ENCODE assay signal across 20 cellular contexts in genomic region chr3:38645601-38646000, GRCh38. TPM values are rescaled to one million over a fixed set of nuclear protein-coding genes. Genes with fewer than 3 reads are reported as not detected.
"Had no signal": no experiment of that assay in that cellular context is flagged by ENCODE, and none has a peak within 500 bp of the region (broad histone marks: within the 10 kb centered on the region; RNA-seq: fewer than 3 reads in every experiment).

No MANE protein-coding gene starts in this region.

- H3K4me3 Mint-ChIP-seq: activated B cell treated with CpG ODN at 0.5 μM for 24 hours; activated naive CD4-positive, alpha-beta T cell treated with anti-CD3 and anti-CD28 coated beads, Interleukin-2, amount 10 ng/mL, durations not matched to agents 7 days and 5 days; stimulated activated naive B cell treated with anti-CD40 and anti-IgM and Interleukin-4, amounts not matched to agents 10 μg/mL and 1 μg/mL and 100 μg/mL, for 72 hours had no signal

- H3K36me3 Mint-ChIP-seq: activated naive CD4-positive, alpha-beta T cell treated with anti-CD3 and anti-CD28 coated beads, Interleukin-2, amount 10 ng/mL, durations not matched to agents 7 days and 5 days; stimulated activated naive B cell treated with anti-CD40 and anti-IgM and Interleukin-4, amounts not matched to agents 10 μg/mL and 1 μg/mL and 100 μg/mL, for 72 hours had no signal

- ATAC-seq: esophagus mucosa; lower lobe of right lung; psoas muscle; stimulated activated naive B cell treated with anti-CD40 and anti-IgM and Interleukin-4, amounts not matched to agents 10 μg/mL and 1 μg/mL and 100 μg/mL, for 72 hours had no signal

- H3K4me3 ChIP-seq: ascending aorta, breast epithelium, dorsolateral prefrontal cortex, lower lobe of right lung, psoas muscle, thyroid gland, uterus had no signal

- H3K36me3 ChIP-seq: ascending aorta, breast epithelium, lower lobe of right lung, thyroid gland, uterus had no signal

- H3K9me3 ChIP-seq: ascending aorta, breast epithelium, lower lobe of right lung, psoas muscle, thyroid gland, uterus had no signal

- H3K27me3 Mint-ChIP-seq: stimulated activated naive B cell treated with anti-CD40 and anti-IgM and Interleukin-4, amounts not matched to agents 10 μg/mL and 1 μg/mL and 100 μg/mL, for 72 hours had no signal

- H3K4me1 ChIP-seq: breast epithelium had no signal

- H3K9me3 Mint-ChIP-seq: activated B cell treated with CpG ODN at 0.5 μM for 24 hours; activated naive CD4-positive, alpha-beta T cell treated with anti-CD3 and anti-CD28 coated beads, Interleukin-2, amount 10 ng/mL, durations not matched to agents 7 days and 5 days; activated T-helper 2 cell treated with anti-CD3 and anti-CD28 coated beads, Interferon-gamma antibody, Interleukin-2, Interleukin-4, amounts not matched to agents 10 μg/mL and 5 μg/mL and 100 μg/mL, durations not matched to agents 14 hours and 24 hours and 36 hours; stimulated activated naive B cell treated with anti-CD40 and anti-IgM and Interleukin-4, amounts not matched to agents 10 μg/mL and 1 μg/mL and 100 μg/mL, for 72 hours had no signal

- H3K27ac ChIP-seq: ascending aorta, breast epithelium, dorsolateral prefrontal cortex, lower lobe of right lung, psoas muscle, thyroid gland, uterus had no signal

- DNase-seq: activated B cell treated with CpG ODN at 0.5 μM for 24 hours; activated CD4-positive, alpha-beta T cell treated with anti-CD3 and anti-CD28 coated beads for 48 hours; activated naive CD4-positive, alpha-beta T cell treated with anti-CD3 and anti-CD28 coated beads, Interleukin-2, amount 10 ng/mL, durations not matched to agents 7 days and 5 days; hypothalamus; lower lobe of right lung; midbrain; psoas muscle; stimulated activated CD4-positive, alpha-beta T cell treated with anti-CD3 and anti-CD28 coated beads, Interleukin-2, amount 100 ng/mL, for 48 hours; stimulated activated naive B cell treated with anti-CD40 and anti-IgM and Interleukin-4, amounts not matched to agents 10 μg/mL and 1 μg/mL and 100 μg/mL, for 72 hours; T-helper 2 cell; thyroid gland; uterus had no signal

- H3K27me3 ChIP-seq: ascending aorta, thyroid gland, uterus had no signal

- FAIRE-seq: endometrium, TTC549 had no signal

RNA-seq across cellular contexts. Expression of gene SCN5A, which starts 3.9 kb away (rescaled TPM):
- total RNA-seq: activated B cell treated with CpG ODN at 0.5 μM for 24 hours; activated T-helper 2 cell treated with anti-CD3 and anti-CD28 coated beads, Interferon-gamma antibody, Interleukin-2, Interleukin-4, amounts not matched to agents 10 μg/mL and 5 μg/mL and 100 μg/mL, durations not matched to agents 14 hours and 24 hours and 36 hours; esophagus mucosa had no signal
- polyA plus RNA-seq: neural cell had no signal
